ENCODE assay signal across 1 cellular context in genomic region chr12:23540572-23540971, GRCh38.
TF ChIP-seq lines count a peak whose summit lies in the region.

No MANE protein-coding gene starts in this region.

TF ChIP-seq in GM23338, 12 proteins besides CTCF, POLR2A, EP300 and RAD21 (continued from another document):
- no peak for TF ChIP-seq ZNF462 (CRISPR knock-in tag; IDR thresholded peaks at IDR 0.05)
- TF ChIP-seq STAT1 (IDR thresholded peaks at IDR 0.05; ENCODE audit: unreplicated experiment) = no peak
